Comparison of ENCODE assay signal across 12 cellular contexts in the genomic region with DNA sequence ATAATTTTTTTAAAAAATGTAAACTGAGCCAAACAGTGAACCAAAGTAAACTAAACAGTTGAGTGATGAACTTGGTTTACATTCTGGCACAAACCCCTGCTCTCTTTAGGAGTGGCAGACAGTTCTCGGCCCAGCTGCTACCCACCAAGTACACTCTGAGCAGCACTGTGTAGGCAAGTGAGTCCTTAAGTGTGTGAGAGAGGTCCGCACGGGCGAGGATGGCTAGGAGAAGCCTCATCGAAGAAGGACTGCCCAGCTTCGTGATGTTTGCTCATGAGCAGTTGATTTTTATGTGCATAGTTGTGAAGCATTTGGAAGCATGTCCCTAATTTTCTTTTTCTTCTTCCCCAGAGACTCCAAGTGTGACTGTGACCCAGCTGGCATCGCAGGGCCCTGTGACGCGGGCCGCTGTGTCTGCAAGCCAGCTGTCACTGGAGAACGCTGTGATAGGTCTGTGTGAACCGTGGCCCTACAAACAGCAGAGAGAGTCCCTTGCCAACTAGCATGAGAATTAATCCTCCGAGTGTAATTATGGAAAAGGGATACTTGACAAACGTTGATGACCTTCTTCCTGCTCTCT. TPM values are rescaled to one million over a fixed set of nuclear protein-coding genes. Genes with fewer than 3 reads are reported as not detected.
DNase-seq lines count a peak whose midpoint lies in the region; ATAC-seq and TF ChIP-seq lines count a peak whose summit lies in the region.
"Had no signal": no experiment of that assay in that cellular context is flagged by ENCODE, and none has a peak within 500 bp of the region (broad histone marks: within the 10 kb centered on the region; RNA-seq: fewer than 3 reads in every experiment).

No MANE protein-coding gene starts in this region.

- no peak for TF ChIP-seq CTCF in transverse colon (IDR thresholded peaks at IDR 0.05)

- no peaks in the 10 kb centered on the region for H3K27me3 ChIP-seq in transverse colon

- peaks cover 14 to 21% (median 17%) of the 10 kb centered on the region in 4 donors for H3K4me1 ChIP-seq in transverse colon

- no peak for ATAC-seq in HG03469 (IDR thresholded peaks at IDR 0.05; ENCODE audit: unreplicated experiment)
- ATAC-seq: effector memory CD8-positive, alpha-beta T cell had no signal

- H3K4me3 ChIP-seq in transverse colon: no peak overlapping the region
- H3K4me3 ChIP-seq: HAP-1 had no signal

- intact Hi-C loops in transverse colon (cut with DNase I; ENCODE audit: low total_unique reads): loop anchor here (10.0 kb wide), 1 partner anchor 193 kb away; a partner anchor contains a TSS

- in situ Hi-C loops in transverse colon (cut with MboI; ENCODE audit: low pct_ligation_motif_present in 1 of 4, low pct_unique_long_range_greater_than_20kb in 1 of 4, low sequenced_read_pairs in 3 of 4): no loop called here

- 46 to 62% methylated on average over 3 to 14 of the region's 14 CpGs for WGBS in transverse colon (ENCODE audit: low coverage in 1 of 2), 2 donors

- no peaks in the 10 kb centered on the region for H3K36me3 ChIP-seq in transverse colon
- H3K36me3 ChIP-seq: HAP-1 had no signal

- peak overlapping the region; percentile 60 to 80 (median 74) for H3K27ac ChIP-seq in transverse colon
- H3K27ac ChIP-seq: 22Rv1 had no signal

- no peaks in the 10 kb centered on the region for H3K9me3 ChIP-seq in transverse colon
- H3K9me3 ChIP-seq: HAP-1 had no signal

- TF ChIP-seq EP300 in transverse colon (IDR thresholded peaks at IDR 0.05; ENCODE audit: low read depth): no peak

- DNase-seq in NCI-H1417 (lab: John Stamatoyannopoulos, UW) (peak; percentile 33 to 66 (median 64)), NCI-H1417 treated with DMSO at 0.1 percent for 48 hours (lab: John Stamatoyannopoulos, UW) (no peak), SHP77 (lab: John Stamatoyannopoulos, UW) (peak; percentile 58 to 63), left kidney (ENCODE audit: low read depth, low spot score) (peak; percentile 56), transverse colon (no peak), GF-D8 (lab: John Stamatoyannopoulos, UW) (no peak), GM03348 (ENCODE audit: low spot score) (no peak)
- DNase-seq: effector memory CD8-positive, alpha-beta T cell had no signal

- no peak for TF ChIP-seq POLR2A in transverse colon (IDR thresholded peaks at IDR 0.05)

RNA-seq across cellular contexts. Expression of a gene that starts 32.1 kb away (rescaled TPM):
- 10 to 100 TPM in 2 of 4 donors, 1 to 10 TPM in 2; 9.7 to 25.9 (median 16.1) TPM for total RNA-seq in transverse colon
- total RNA-seq: activated naive CD8-positive, alpha-beta T cell treated with anti-CD3 and anti-CD28 coated beads for 36 hours had no signal

Comparison
In these comparisons a context has a peak if more than half of its experiments do, and no peak if none do; other contexts are left out.
1. DNase-seq: peak in NCI-H1417 (3 of 3), SHP77 (2 of 2) and left kidney (single experiment); none in NCI-H1417 treated with DMSO at 0.1 percent for 48 hours (single experiment), transverse colon (single experiment), GF-D8 (single experiment) and GM03348 (single experiment).